ENCODE assay signal across 19 cellular contexts in genomic region chr22:48356731-48357130, GRCh38.
DNase-seq lines count a peak whose midpoint lies in the region; ATAC-seq, FAIRE-seq and TF ChIP-seq lines count a peak whose summit lies in the region.
"Had no signal": no experiment of that assay in that cellular context is flagged by ENCODE, and none has a peak within 500 bp of the region (broad histone marks: within the 10 kb centered on the region; RNA-seq: fewer than 3 reads in every experiment).

No MANE protein-coding gene starts in this region.

- H3K36me3 ChIP-seq in GM23338 (ENCODE audit: insufficient read depth) = no peaks in the 10 kb centered on the region
- H3K36me3 ChIP-seq in osteoblast (ENCODE audit: insufficient read depth, low read length) = no peaks in the 10 kb centered on the region
- no peaks in the 10 kb centered on the region for H3K36me3 ChIP-seq in CD4-positive, alpha-beta memory T cell (ENCODE audit: insufficient read depth, low read length)
- H3K36me3 ChIP-seq: BE2C had no signal

- no peak for TF ChIP-seq RAD21 in A549 (conservative IDR thresholded peaks at IDR 0.05 in 1 of 2, IDR thresholded peaks at IDR 0.05 in 1 of 2)

- H3K9me2 ChIP-seq in GM23338 (ENCODE audit: insufficient read depth) = no peaks in the 10 kb centered on the region

- H3K4me3 Mint-ChIP-seq in GM23338 (no peak overlapping the region), glutamatergic neuron (ENCODE audit: unreplicated experiment) (no peak overlapping the region)
- no peak overlapping the region for H3K4me3 Mint-ChIP-seq in CD4-positive, alpha-beta memory T cell
- H3K4me3 Mint-ChIP-seq: CD4-positive, CD25-positive, alpha-beta regulatory T cell had no signal

- no peak overlapping the region for H2AFZ ChIP-seq in GM23338
- H2AFZ ChIP-seq in osteoblast (ENCODE audit: low read length) = no peak overlapping the region

- no peaks in the 10 kb centered on the region; the same call in 2 of the 3 replicates for H3K36me3 Mint-ChIP-seq in GM23338 (ENCODE audit: low read depth)
- H3K36me3 Mint-ChIP-seq in glutamatergic neuron (ENCODE audit: unreplicated experiment) = peaks cover 5% of the 10 kb centered on the region
- H3K36me3 Mint-ChIP-seq in CD4-positive, alpha-beta memory T cell = no peaks in the 10 kb centered on the region
- H3K36me3 Mint-ChIP-seq: CD4-positive, CD25-positive, alpha-beta regulatory T cell had no signal

- peaks cover 21% of the 10 kb centered on the region for H3K4me1 Mint-ChIP-seq in GM23338
- H3K4me1 Mint-ChIP-seq in glutamatergic neuron (ENCODE audit: low read depth, unreplicated experiment) = peaks cover 4% of the 10 kb centered on the region
- H3K4me1 Mint-ChIP-seq in CD4-positive, alpha-beta memory T cell = no peaks in the 10 kb centered on the region
- H3K4me1 Mint-ChIP-seq: CD4-positive, CD25-positive, alpha-beta regulatory T cell had no signal

- H3K4me3 ChIP-seq in A549 (no peak overlapping the region), GM23338 (no peak overlapping the region), osteoblast (ENCODE audit: insufficient read depth, low read length) (no peak overlapping the region)
- no peak overlapping the region for H3K4me3 ChIP-seq in CD4-positive, alpha-beta memory T cell (ENCODE audit: low read length in 2 of 2)
- H3K4me3 ChIP-seq: K562 had no signal

- H4K20me1 ChIP-seq in GM23338 (replicated peaks; ENCODE audit: insufficient read depth) = no peaks in the 10 kb centered on the region
- no peaks in the 10 kb centered on the region for H4K20me1 ChIP-seq in osteoblast (ENCODE audit: insufficient read depth, low read length)

- H3K9me3 Mint-ChIP-seq in GM23338 = no peaks in the 10 kb centered on the region
- peaks cover 8% of the 10 kb centered on the region for H3K9me3 Mint-ChIP-seq in glutamatergic neuron (ENCODE audit: unreplicated experiment)
- peaks cover 0 to 3% (median 0%) of the 10 kb centered on the region in 8 donors for H3K9me3 Mint-ChIP-seq in CD4-positive, alpha-beta memory T cell

- H3K27ac Mint-ChIP-seq in GM23338 = no peak overlapping the region
- peak overlapping the region; percentile 62 for H3K27ac Mint-ChIP-seq in glutamatergic neuron (ENCODE audit: unreplicated experiment)
- no peak overlapping the region for H3K27ac Mint-ChIP-seq in CD4-positive, alpha-beta memory T cell
- H3K27ac Mint-ChIP-seq: CD4-positive, CD25-positive, alpha-beta regulatory T cell had no signal

- H3K4me2 ChIP-seq in A549 (no peak overlapping the region), GM23338 (no peak overlapping the region), osteoblast (ENCODE audit: insufficient read depth, low read length) (no peak overlapping the region)

- no peak for TF ChIP-seq POLR2A in A549 (IDR thresholded peaks at IDR 0.05; ENCODE audit: low read length)

- H3K27ac ChIP-seq in A549 = peak overlapping the region; percentile 28 to 94; a peak in 3 of 6 replicates
- no peak overlapping the region for H3K27ac ChIP-seq in GM23338 (ENCODE audit: low read depth)
- no peak overlapping the region for H3K27ac ChIP-seq in osteoblast (ENCODE audit: low read depth, low read length)
- no peak overlapping the region for H3K27ac ChIP-seq in CD4-positive, alpha-beta memory T cell (ENCODE audit: low read depth, low read length)

- POLR2A ChIA-PET in A549 (lab: Yijun Ruan, JAX) = interaction anchor here (0.6 kb wide), 1 partner anchor 102 kb away, joined by 3 read pairs; no protein-coding TSS in a partner anchor
- POLR2A ChIA-PET in CD4-positive, alpha-beta memory T cell (lab: Charles Lee; ENCODE audit: partially characterized antibody) = no interaction called here

- H3K4me1 ChIP-seq in A549 = peaks cover 34% of the 10 kb centered on the region
- no peaks in the 10 kb centered on the region for H3K4me1 ChIP-seq in GM23338 (ENCODE audit: insufficient read depth)
- H3K4me1 ChIP-seq in osteoblast (ENCODE audit: insufficient read depth, low read length) = no peaks in the 10 kb centered on the region
- H3K4me1 ChIP-seq in CD4-positive, alpha-beta memory T cell (ENCODE audit: insufficient read depth, low read length) = no peaks in the 10 kb centered on the region
- H3K4me1 ChIP-seq: BE2C, Caco-2 had no signal

- no peaks in the 10 kb centered on the region for H3F3A ChIP-seq in GM23338 (replicated peaks; ENCODE audit: low read depth)

- WGBS in A549 (ENCODE audit: missing lambda C conversion rate) = 94% methylated on average over 5 of the region's 5 CpGs

- ATAC-seq in A549 = no peak
- ATAC-seq in GM23338 = peak; percentile 13; the same call in 2 of the 3 replicates
- ATAC-seq in GM19463 (IDR thresholded peaks at IDR 0.05; ENCODE audit: unreplicated experiment) = no peak
- ATAC-seq: K562 had no signal

- DNase-seq in A549 (ENCODE audit: low read depth in 1 of 2, low spot score in 1 of 2) = no peak
- DNase-seq in GM23338 (ENCODE audit: low spot score) = no peak
- no peak for DNase-seq in glutamatergic neuron
- DNase-seq in osteoblast (ENCODE audit: insufficient read length, low spot score, missing footprints) = peak; percentile 81
- no peak for DNase-seq in CD4-positive, alpha-beta memory T cell
- DNase-seq in GM13977 (ENCODE audit: low spot score) = no peak
- DNase-seq: ACHN; BE2C; C1 segment of cervical spinal cord; Caco-2; CD4-positive, CD25-positive, alpha-beta regulatory T cell; IMR-90 had no signal

- H3K27me3 Mint-ChIP-seq in GM23338 (ENCODE audit: insufficient read depth, low read depth, poor library complexity) (peaks cover 3% of the 10 kb centered on the region), glutamatergic neuron (ENCODE audit: unreplicated experiment) (peaks cover 3% of the 10 kb centered on the region)
- peaks cover 2 to 11% of the 10 kb centered on the region in 2 donors for H3K27me3 Mint-ChIP-seq in CD4-positive, alpha-beta memory T cell

- intact Hi-C loops in CD4-positive, alpha-beta memory T cell (cut with micrococcal nuclease) = no loop called here

- CTCF ChIA-PET in A549 (lab: Yijun Ruan, JAX) = no interaction called here
- CTCF ChIA-PET in CD4-positive, alpha-beta memory T cell (lab: Charles Lee; ENCODE audit: partially characterized antibody) = no interaction called here

- no peak for TF ChIP-seq EP300 in A549 (IDR thresholded peaks at IDR 0.05)

- no peaks in the 10 kb centered on the region for H3K9me3 ChIP-seq in A549
- H3K9me3 ChIP-seq in osteoblast (ENCODE audit: low read depth, low read length) = no peaks in the 10 kb centered on the region
- no peaks in the 10 kb centered on the region for H3K9me3 ChIP-seq in CD4-positive, alpha-beta memory T cell (ENCODE audit: control insufficient read depth in 1 of 2, low read length in 2 of 2)
- H3K9me3 ChIP-seq: BE2C, Caco-2 had no signal

- TF ChIP-seq CTCF in A549 (IDR thresholded peaks at IDR 0.05) (no peak), GM23338 (conservative IDR thresholded peaks at IDR 0.05; ENCODE audit: low read depth in 2 of 2) (no peak), glutamatergic neuron (IDR thresholded peaks at IDR 0.05; ENCODE audit: partially characterized antibody, unreplicated experiment) (no peak), osteoblast (IDR thresholded peaks at IDR 0.05; ENCODE audit: extremely low read depth, low read depth, low read length) (no peak), GM13977 (IDR thresholded peaks at IDR 0.05; ENCODE audit: extremely low read depth, insufficient read depth, missing control alignments) (no peak)

- H3K27me3 ChIP-seq in GM23338 (ENCODE audit: insufficient read depth) (no peaks in the 10 kb centered on the region), osteoblast (ENCODE audit: insufficient read depth, low read length) (no peaks in the 10 kb centered on the region)
- no peaks in the 10 kb centered on the region for H3K27me3 ChIP-seq in CD4-positive, alpha-beta memory T cell (ENCODE audit: insufficient read depth, low read length)
- H3K27me3 ChIP-seq: BE2C had no signal

- H3K79me2 ChIP-seq in GM23338 (replicated peaks; ENCODE audit: insufficient read depth) (no peaks in the 10 kb centered on the region), osteoblast (ENCODE audit: insufficient read depth, low read length) (no peaks in the 10 kb centered on the region)

- in situ Hi-C loops in GM13977 (cut with MboI; ENCODE audit: low pct_unique_long_range_greater_than_20kb, low sequenced_read_pairs, unreplicated experiment) = no loop called here

- FAIRE-seq in A549 (lab: Jason Lieb, UNC) = no peak
- FAIRE-seq: D721Med, G401.6, GM12891, H54, HTR-8/SVneo, K562 had no signal

TF ChIP-seq in A549, 52 proteins besides CTCF, POLR2A, EP300 and RAD21 (continues in another document):
- no peak for TF ChIP-seq RCOR1 (IDR thresholded peaks at IDR 0.05; ENCODE audit: low read depth, low read length)
- TF ChIP-seq CHD2 (IDR thresholded peaks at IDR 0.05; ENCODE audit: low read length, partially characterized antibody) = no peak
- TF ChIP-seq TFCP2L1 (CRISPR knock-in tag; IDR thresholded peaks at IDR 0.05) = no peak
- no peak for TF ChIP-seq PHF8 (IDR thresholded peaks at IDR 0.05; ENCODE audit: borderline replicate concordance, low read depth)
- TF ChIP-seq CBX2 (IDR thresholded peaks at IDR 0.05; ENCODE audit: borderline replicate concordance, low read depth) = no peak
- no peak for TF ChIP-seq ATOH8 (CRISPR knock-in tag; IDR thresholded peaks at IDR 0.05; ENCODE audit: low read depth)
- TF ChIP-seq SREBF2 (IDR thresholded peaks at IDR 0.05) = no peak
- TF ChIP-seq EHMT2 (IDR thresholded peaks at IDR 0.05; ENCODE audit: low read depth) = no peak

TF ChIP-seq in GM23338, 12 proteins besides CTCF, POLR2A, EP300 and RAD21 (continues in another document):
- no peak for TF ChIP-seq STAT1 (IDR thresholded peaks at IDR 0.05; ENCODE audit: unreplicated experiment)
- no peak for TF ChIP-seq CREB1 (CRISPR knock-in tag; IDR thresholded peaks at IDR 0.05; ENCODE audit: low read depth)
- no peak for TF ChIP-seq ZNF331 (CRISPR knock-in tag; IDR thresholded peaks at IDR 0.05; ENCODE audit: low read depth)
- TF ChIP-seq JUNB (IDR thresholded peaks at IDR 0.05; ENCODE audit: unreplicated experiment) = no peak
- no peak for TF ChIP-seq EZH2 (IDR thresholded peaks at IDR 0.05; ENCODE audit: low read depth, unreplicated experiment)
- TF ChIP-seq POLR2AphosphoS5 (IDR thresholded peaks at IDR 0.05; ENCODE audit: low read depth) = no peak

Comparison
In these comparisons a context has a peak if more than half of its experiments do, and no peak if none do; other contexts are left out.
1. H3K27ac ChIP-seq: peak in A549 (2 of 2); none in GM23338 (single experiment), osteoblast (single experiment) and CD4-positive, alpha-beta memory T cell (single experiment).